22 cellular contexts compared by ENCODE assay signal in genomic region chr7:73895626-73896025, GRCh38. TPM values are rescaled to one million over a fixed set of nuclear protein-coding genes. Genes with fewer than 3 reads are reported as not detected.
DNase-seq lines count a peak whose midpoint lies in the region; ATAC-seq and TF ChIP-seq lines count a peak whose summit lies in the region.
"Had no signal": no experiment of that assay in that cellular context is flagged by ENCODE, and none has a peak within 500 bp of the region (broad histone marks: within the 10 kb centered on the region; RNA-seq: fewer than 3 reads in every experiment).

No MANE protein-coding gene starts in this region.

- intact Hi-C loops in spleen (cut with DNase I; ENCODE audit: low total_unique reads): no loop called here

- H3K9me3 ChIP-seq in AG04450 (ENCODE audit: control insufficient read depth, insufficient read depth, low read length) (peaks cover 10% of the 10 kb centered on the region; the same call in 1 of the 2 replicates), SJSA1 (replicated peaks) (peaks cover 4% of the 10 kb centered on the region; the same call in 1 of the 2 replicates), spleen (peaks cover 0 to 26% (median 12%) of the 10 kb centered on the region in 8 donors)

- H3K4me1 ChIP-seq in SJSA1 (replicated peaks) (peaks cover 75% of the 10 kb centered on the region), spleen (peaks cover 0 to 34% (median 4%) of the 10 kb centered on the region in 6 donors)

- H3K27ac ChIP-seq in AG04450 (ENCODE audit: low read depth, low read length) (peak overlapping the region; percentile 88), SJSA1 (peak overlapping the region; percentile 76), spleen (peak overlapping the region in 5 of 8 donors; percentile 5 to 51 (median 33))
- H3K27ac ChIP-seq: epithelial cell of prostate had no signal

- TF ChIP-seq POLR2A in spleen (IDR thresholded peaks at IDR 0.05): no peak

- DNase-seq in AG04450 (ENCODE audit: low read depth, low spot score) (no peak), SJSA1 (ENCODE audit: low read depth in 1 of 2, low spot score in 2 of 2) (no peak), fibroblast of peridontal ligament (ENCODE audit: extremely low read depth) (peak; percentile 61), spleen (no peak), kidney glomerular epithelial cell (lab: John Stamatoyannopoulos, UW) (no peak), DMS79 treated with DMSO at 0.1 percent for 48 hours (lab: John Stamatoyannopoulos, UW) (no peak)
- DNase-seq in stimulated activated CD4-positive, alpha-beta T cell treated with anti-CD3 and anti-CD28 coated beads, Interleukin-12 subunit alpha, Interleukin-12 subunit beta, amount 100 ng/mL, for 4 hours: no peak
- DNase-seq: GF-D8; H9; NCI-H146; NCI-H748 treated with DMSO at 0.1 percent for 48 hours; stimulated activated naive B cell treated with anti-CD40 and anti-IgM and Interleukin-4, amounts not matched to agents 10 μg/mL and 1 μg/mL and 100 μg/mL, for 72 hours had no signal

- CTCF ChIA-PET in AG04450 (lab: Charles Lee): interaction anchor here (0.5 to 1.3 kb wide), 2 partner anchors 131 to 172 kb away, joined by 3 to 4 read pairs; no protein-coding TSS in a partner anchor

- H3K4me3 ChIP-seq in AG04450 (ENCODE audit: low read depth, low read length): no peak overlapping the region
- no peak overlapping the region for H3K4me3 ChIP-seq in SJSA1
- no peak overlapping the region for H3K4me3 ChIP-seq in spleen

- H3K27me3 ChIP-seq in AG04450 (ENCODE audit: control insufficient read depth, insufficient read depth, low read length) (no peaks in the 10 kb centered on the region), SJSA1 (replicated peaks) (no peaks in the 10 kb centered on the region), spleen (replicated peaks in 1 of 7) (peaks cover 0 to 12% (median 0%) of the 10 kb centered on the region in 7 donors)

- no peak for ATAC-seq in GM21528 (IDR thresholded peaks at IDR 0.05; ENCODE audit: low FRiP score, unreplicated experiment)
- ATAC-seq: activated naive CD4-positive, alpha-beta T cell treated with anti-CD3 and anti-CD28 coated beads, Interleukin-2, amount 50 U/mL, for 72 hours; stimulated activated naive B cell treated with anti-CD40 and anti-IgM and Interleukin-4, amounts not matched to agents 10 μg/mL and 1 μg/mL and 100 μg/mL, for 72 hours had no signal

- H3K36me3 ChIP-seq in SJSA1: no peaks in the 10 kb centered on the region
- H3K36me3 ChIP-seq in spleen: no peaks in the 10 kb centered on the region

- POLR2A ChIA-PET in AG04450 (lab: Yijun Ruan, JAX): no interaction called here

- WGBS in spleen, 5 donors: 80 to 90% (median 85%) methylated on average over 3 of the region's 3 CpGs

- TF ChIP-seq CTCF in AG04450 (IDR thresholded peaks at IDR 0.05; ENCODE audit: low read depth, low read length) (no peak), spleen (IDR thresholded peaks at IDR 0.05 in 8 of 11, conservative IDR thresholded peaks at IDR 0.05 in 3 of 11) (no peak)

RNA-seq across cellular contexts. Expression of gene TMEM270, which starts 34.7 kb away (rescaled TPM):
- polyA plus RNA-seq in AG04450 (2011; rRNA removed) (not detected in 2 replicates), spleen (not detected)
- not detected in 2 replicates for polyA minus RNA-seq in AG04450 (2011; rRNA and poly(A)+ RNA removed)
- total RNA-seq in SJSA1 (2014; rRNA removed; shearing (Covaris generic)): not detected in 2 replicates
- total RNA-seq in spleen: not detected
- total RNA-seq: activated CD8-positive, alpha-beta memory T cell treated with anti-CD3 and anti-CD28 coated beads for 36 hours; activated naive CD4-positive, alpha-beta T cell treated with anti-CD3 and anti-CD28 coated beads, Interleukin-2, amount 50 U/mL, for 72 hours; dermis microvascular lymphatic vessel endothelial cell; H9; lower leg skin; mucosa of gallbladder; OCI-LY7; urinary bladder had no signal
- polyA plus RNA-seq: CD14-positive monocyte had no signal

RNA-seq across cellular contexts. Expression of gene METTL27, which starts 53.3 kb away (rescaled TPM):
- 2.6 and 4.4 TPM in 2 replicates for polyA plus RNA-seq in AG04450 (2011; rRNA removed)
- polyA minus RNA-seq in AG04450 (2011; rRNA and poly(A)+ RNA removed): 1.4 and 2.5 TPM in 2 replicates
- 0.91 and 2.9 TPM in 2 replicates for total RNA-seq in SJSA1 (2014; rRNA removed; shearing (Covaris generic))
- 1 to 10 TPM; 1.4 to 8.5 (median 4.4) TPM for total RNA-seq in spleen
- 1 to 10 TPM in 1 of 3 donors, under 1 TPM in 2; 0.59 to 2.6 (median 0.67) TPM for polyA plus RNA-seq in spleen

Comparison
In these comparisons a context has a peak if more than half of its experiments do, and no peak if none do; other contexts are left out.
1. H3K27ac ChIP-seq: peak in every context shown above with its lines; median percentile 88 in AG04450; 76 in SJSA1; 33 in spleen.